In genomic region chr6:143093290-143093689, GRCh38 we compare ENCODE assay signal across 30 cellular contexts.
"Had no signal": no experiment of that assay in that cellular context is flagged by ENCODE, and none has a peak within 500 bp of the region (broad histone marks: within the 10 kb centered on the region; RNA-seq: fewer than 3 reads in every experiment).

No MANE protein-coding gene starts in this region.

- FAIRE-seq: colon, endometrium, endothelial cell of umbilical vein had no signal

- ATAC-seq: activated CD4-positive, alpha-beta T cell treated with anti-CD3 and anti-CD28 coated beads for 36 hours; activated CD8-positive, alpha-beta memory T cell treated with anti-CD3 and anti-CD28 coated beads, Interleukin-2, amount 10 ng/mL, durations not matched to agents 7 days and 5 days; activated CD8-positive, alpha-beta T cell treated with anti-CD3 and anti-CD28 coated beads, Interleukin-2, amount 10 ng/mL, durations not matched to agents 7 days and 5 days; activated naive CD8-positive, alpha-beta T cell treated with anti-CD3 and anti-CD28 coated beads, Interleukin-2, amount 50 U/mL, for 24 hours; activated T-cell treated with anti-CD3 and anti-CD28 coated beads, Interleukin-2, amount 50 U/mL, for 72 hours; body of pancreas; gastroesophageal sphincter; heart right ventricle had no signal

- H3K36me3 ChIP-seq: adrenal gland, esophagus squamous epithelium, gastroesophageal sphincter had no signal

- DNase-seq: activated CD4-positive, alpha-beta memory T cell treated with anti-CD3 and anti-CD28 coated beads for 36 hours; activated CD4-positive, alpha-beta T cell treated with anti-CD3 and anti-CD28 coated beads for 36 hours; activated CD4-positive, CD25-positive, alpha-beta regulatory T cell; activated CD4-positive, CD25-positive, alpha-beta regulatory T cell treated with anti-CD3 and anti-CD28 coated beads, Interleukin-2, amount 50 U/mL, for 72 hours; activated CD8-positive, alpha-beta memory T cell treated with anti-CD3 and anti-CD28 coated beads, Interleukin-2, amount 10 ng/mL, durations not matched to agents 7 days and 5 days; activated CD8-positive, alpha-beta memory T cell treated with anti-CD3 and anti-CD28 coated beads, Interleukin-2, amount 50 U/mL, for 4 hours; activated CD8-positive, alpha-beta T cell treated with anti-CD3 and anti-CD28 coated beads, Interleukin-2, amount 10 ng/mL, durations not matched to agents 7 days and 5 days; activated effector memory CD4-positive, alpha-beta T cell treated with Interleukin-2 at 50 U/mL for 16 hours; activated naive CD4-positive, alpha-beta T cell treated with anti-CD3 and anti-CD28 coated beads for 36 hours; activated naive CD8-positive, alpha-beta T cell treated with anti-CD3 and anti-CD28 coated beads for 36 hours; activated naive CD8-positive, alpha-beta T cell treated with anti-CD3 and anti-CD28 coated beads, Interleukin-2, amount 50 U/mL, for 24 hours; activated T-cell treated with anti-CD3 and anti-CD28 coated beads, Interleukin-2, amount 50 U/mL, for 24 hours; activated T-cell treated with anti-CD3 and anti-CD28 coated beads, Interleukin-2, amount 50 U/mL, for 72 hours; adrenal gland; amygdala; aorta; body of pancreas; caudate nucleus; cortex of kidney; effector CD8-positive, alpha-beta T cell; esophagus squamous epithelium; foreskin melanocyte; heart right ventricle; T-helper 1 cell; T-helper 2 cell had no signal

- H3K4me3 ChIP-seq: adrenal gland, body of pancreas, esophagus squamous epithelium, gastroesophageal sphincter, heart right ventricle had no signal

- H3K27ac ChIP-seq: adrenal gland, body of pancreas, epithelial cell of prostate, esophagus squamous epithelium, gastroesophageal sphincter, heart right ventricle had no signal

- H3K9me3 ChIP-seq: adrenal gland, body of pancreas, esophagus squamous epithelium, gastroesophageal sphincter, heart right ventricle had no signal

- H3K4me1 ChIP-seq: body of pancreas, gastroesophageal sphincter had no signal

- H3K27me3 ChIP-seq: adrenal gland, body of pancreas, esophagus squamous epithelium, gastroesophageal sphincter, heart right ventricle had no signal
